ENCODE assay signal across 8 cellular contexts in the genomic region with DNA sequence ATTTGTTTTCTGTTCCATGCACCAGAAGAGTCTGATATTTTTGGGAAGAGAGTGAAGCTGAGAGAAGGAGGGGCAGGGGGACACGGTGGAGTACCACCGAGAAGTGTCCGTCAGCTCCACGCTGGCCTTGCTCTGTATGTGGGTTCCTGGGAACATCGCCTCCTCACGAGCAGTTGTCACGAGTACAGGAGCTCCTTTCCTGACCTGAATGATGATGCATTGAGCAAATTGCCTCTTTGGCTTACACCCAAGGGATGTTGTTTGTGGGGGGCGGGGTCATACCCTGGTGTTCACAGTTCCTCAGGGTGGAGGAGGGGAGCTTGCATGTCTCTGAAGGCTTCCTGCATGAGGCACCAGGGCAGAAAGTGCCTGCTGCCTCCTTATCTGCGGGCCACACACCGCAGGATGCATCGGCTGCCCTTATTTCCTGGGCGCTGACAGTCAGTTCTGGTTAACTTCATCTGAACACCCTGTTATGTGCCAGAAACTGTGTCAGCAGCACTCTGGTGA. TPM values are rescaled to one million over a fixed set of nuclear protein-coding genes. Genes with fewer than 3 reads are reported as not detected.
A peak's percentile ranks its signal among the peaks of the same experiment; 100 is the strongest.
DNase-seq lines count a peak whose midpoint lies in the region; ATAC-seq and TF ChIP-seq lines count a peak whose summit lies in the region.

No MANE protein-coding gene starts in this region.

- H3K9me3 ChIP-seq in OCI-LY7 (ENCODE audit: low read length) (no peaks in the 10 kb centered on the region), right cardiac atrium (ENCODE audit: control insufficient read depth, low read length) (no peaks in the 10 kb centered on the region), uterus (no peaks in the 10 kb centered on the region)

- 29% methylated on average over 12 of the region's 12 CpGs for WGBS in right cardiac atrium

- H4K20me1 ChIP-seq in OCI-LY7 (ENCODE audit: insufficient read depth, low read length) = no peaks in the 10 kb centered on the region

- peak overlapping the region; percentile 7; the same call in 1 of the 2 replicates for H2AFZ ChIP-seq in OCI-LY7 (ENCODE audit: low read length)

- peaks cover 9% of the 10 kb centered on the region for H3K27me3 Mint-ChIP-seq in activated T-cell treated with anti-CD3 and anti-CD28 coated beads, Interleukin-2, amount 50 U/mL, for 72 hours (ENCODE audit: low read depth)

- no TSS peak for BruUV-seq in OCI-LY7 (replicated peaks; lab: Mats Ljungman, UMichigan)

- H3K27me3 ChIP-seq in right cardiac atrium (ENCODE audit: control insufficient read depth, insufficient read depth) (no peaks in the 10 kb centered on the region), uterus (no peaks in the 10 kb centered on the region)

- intact Hi-C loops in OCI-LY7 (cut with micrococcal nuclease; ENCODE audit: unreplicated experiment) (no loop called here), right cardiac atrium (cut with DNase I) (no loop called here), uterus (cut with DNase I; ENCODE audit: low total_unique reads) (no loop called here)

- TF ChIP-seq CTCF in OCI-LY7 (conservative IDR thresholded peaks at IDR 0.05; ENCODE audit: low read length) (no peak), uterus (IDR thresholded peaks at IDR 0.05) (no peak)

- peak overlapping the region; percentile 42 for H3K27ac ChIP-seq in OCI-LY7 (ENCODE audit: low read depth, low read length, poor library complexity, severe bottlenecking)
- H3K27ac ChIP-seq in right cardiac atrium (ENCODE audit: low read length) = no peak overlapping the region
- no peak overlapping the region for H3K27ac ChIP-seq in uterus

- H3K9me2 ChIP-seq in OCI-LY7 (ENCODE audit: insufficient read depth, low read length) = no peaks in the 10 kb centered on the region

- ATAC-seq in GM18502 (IDR thresholded peaks at IDR 0.05; ENCODE audit: poor library complexity, unreplicated experiment) (peak; percentile 39), right cardiac atrium (peak; percentile 46 to 51)
- ATAC-seq in activated T-cell treated with anti-CD3 and anti-CD28 coated beads, Interleukin-2, amount 50 U/mL, for 72 hours (replicated peaks in 1 of 2) = peak; percentile 92 to 95

- H3K4me1 ChIP-seq in OCI-LY7 (ENCODE audit: insufficient read depth, low read length, poor library complexity, severe bottlenecking) = peaks cover 68% of the 10 kb centered on the region
- H3K4me1 ChIP-seq in right cardiac atrium (ENCODE audit: control insufficient read depth, insufficient read depth, low read length) = no peaks in the 10 kb centered on the region
- H3K4me1 ChIP-seq in uterus = no peaks in the 10 kb centered on the region

- peaks cover 34% of the 10 kb centered on the region for H3K4me1 Mint-ChIP-seq in activated T-cell treated with anti-CD3 and anti-CD28 coated beads, Interleukin-2, amount 50 U/mL, for 72 hours (ENCODE audit: low read depth)

- H3K36me3 Mint-ChIP-seq in activated T-cell treated with anti-CD3 and anti-CD28 coated beads, Interleukin-2, amount 50 U/mL, for 72 hours (ENCODE audit: insufficient read depth in 2 of 2) = peaks cover 4 to 13% of the 10 kb centered on the region in 2 donors

- H3K4me3 ChIP-seq in OCI-LY7 (ENCODE audit: low read depth, low read length, poor library complexity, severe bottlenecking) (no peak overlapping the region), right cardiac atrium (ENCODE audit: low read length) (no peak overlapping the region), uterus (no peak overlapping the region)

- no peak overlapping the region for H3K4me3 Mint-ChIP-seq in activated T-cell treated with anti-CD3 and anti-CD28 coated beads, Interleukin-2, amount 50 U/mL, for 72 hours

- H3K36me3 ChIP-seq in OCI-LY7 (ENCODE audit: insufficient read depth, low read length) (peaks cover 8% of the 10 kb centered on the region; the same call in 1 of the 2 replicates), uterus (no peaks in the 10 kb centered on the region)

- CTCF ChIA-PET in OCI-LY7 (lab: Charles Lee; ENCODE audit: unreplicated experiment) = interaction anchor here (1.4 kb wide), 1 partner anchor 12 kb away, joined by 3 read pairs; no protein-coding TSS in a partner anchor

- H3K79me2 ChIP-seq in OCI-LY7 (ENCODE audit: insufficient read depth, low read depth, low read length) = no peaks in the 10 kb centered on the region

- peak overlapping the region; percentile 38 for H3K4me2 ChIP-seq in OCI-LY7 (ENCODE audit: low read length)

- POLR2A ChIA-PET in OCI-LY7 (lab: Charles Lee) = interaction anchor here (0.7 to 1.5 kb wide), 3 partner anchors 8 to 18 kb away, joined by 3 to 7 read pairs (median 3); no protein-coding TSS in a partner anchor

- peak; percentile 68 for DNase-seq in OCI-LY7 (ENCODE audit: low spot score)
- peak; percentile 79 to 81 for DNase-seq in activated T-cell treated with anti-CD3 and anti-CD28 coated beads, Interleukin-2, amount 50 U/mL, for 72 hours
- peak; percentile 27 to 69 (median 55) for DNase-seq in right cardiac atrium
- peak; percentile 31 for DNase-seq in stimulated activated CD8-positive, alpha-beta memory T cell treated with anti-CD3 and anti-CD28 coated beads, Interleukin-15, amount 100 ng/mL, for 24 hours (ENCODE audit: low read depth)
- no peak for DNase-seq in epidermal melanocyte (ENCODE audit: insufficient read length, low spot score)
- DNase-seq in hippocampal formation (lab: John Stamatoyannopoulos, UW) = no peak
- no peak for DNase-seq in uterus

- no peak for TF ChIP-seq POLR2A in uterus (IDR thresholded peaks at IDR 0.05)

- peaks cover 9 to 17% of the 10 kb centered on the region in 2 donors for H3K9me3 Mint-ChIP-seq in activated T-cell treated with anti-CD3 and anti-CD28 coated beads, Interleukin-2, amount 50 U/mL, for 72 hours

- H3K27ac Mint-ChIP-seq in activated T-cell treated with anti-CD3 and anti-CD28 coated beads, Interleukin-2, amount 50 U/mL, for 72 hours = peak overlapping the region; percentile 74

RNA-seq across cellular contexts. Expression of a gene that starts 36.2 kb away (rescaled TPM):
- 12.9 and 13.7 TPM in 2 replicates for total RNA-seq in OCI-LY7 (2014; rRNA removed; shearing (Covaris generic))
- 22.2 and 26.4 TPM in 2 replicates for total RNA-seq in OCI-LY7 (2022)
- total RNA-seq in activated T-cell treated with anti-CD3 and anti-CD28 coated beads, Interleukin-2, amount 50 U/mL, for 72 hours = 10 to 100 TPM in 1 of 2 donors, 1 to 10 TPM in 1; 5.8 to 16.6 TPM
- 10 to 100 TPM in 1 of 4 donors, 1 to 10 TPM in 3; 4.8 to 15.1 (median 8.3) TPM for total RNA-seq in right cardiac atrium
- polyA plus RNA-seq in right cardiac atrium = 4.2 TPM
- total RNA-seq in uterus = 10 to 100 TPM in 1 of 4 donors, 1 to 10 TPM in 3; 3.5 to 19.1 (median 6.9) TPM

Comparison
In these comparisons a context has a peak if more than half of its experiments do, and no peak if none do; other contexts are left out.
1. ATAC-seq: peak in every context shown above with its lines; median percentile 94 in activated T-cell treated with anti-CD3 and anti-CD28 coated beads, Interleukin-2, amount 50 U/mL, for 72 hours; 48 in right cardiac atrium; 39 in GM18502.
2. DNase-seq: peak in OCI-LY7 (single experiment), activated T-cell treated with anti-CD3 and anti-CD28 coated beads, Interleukin-2, amount 50 U/mL, for 72 hours (2 of 2), right cardiac atrium (3 of 3) and stimulated activated CD8-positive, alpha-beta memory T cell treated with anti-CD3 and anti-CD28 coated beads, Interleukin-15, amount 100 ng/mL, for 24 hours (single experiment); none in epidermal melanocyte (single experiment), hippocampal formation (0 of 2) and uterus (0 of 2).